11 cellular contexts compared by ENCODE assay signal in the genomic region with DNA sequence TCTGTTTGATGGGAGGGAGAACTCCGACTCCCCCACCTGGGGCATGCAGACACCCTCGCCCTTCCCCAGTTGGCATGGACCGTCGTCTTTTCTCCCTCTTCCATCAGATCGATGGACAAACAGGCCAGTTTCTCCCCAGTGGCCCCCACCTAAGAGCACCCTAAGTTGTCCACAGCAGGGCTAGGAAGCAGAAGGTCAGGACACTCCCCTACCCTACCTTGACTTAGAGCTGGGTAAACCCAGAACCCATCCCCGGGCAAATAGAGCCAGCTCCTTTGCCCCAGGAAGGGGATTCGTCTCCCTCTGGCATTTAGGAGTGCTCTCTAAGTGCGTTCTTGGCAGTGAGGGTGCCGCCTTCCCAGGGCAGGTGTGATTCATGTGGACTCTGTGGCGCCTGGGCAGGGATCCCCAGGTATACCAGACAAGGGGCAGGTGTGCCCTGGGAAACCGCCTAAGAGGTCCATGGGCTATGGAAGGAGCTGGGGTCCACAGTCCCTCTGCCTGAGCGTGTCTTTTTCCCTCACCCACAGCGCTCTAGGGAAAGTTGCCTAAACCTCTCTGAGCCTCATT. TPM values are rescaled to one million over a fixed set of nuclear protein-coding genes. Genes with fewer than 3 reads are reported as not detected.
DNase-seq lines count a peak whose midpoint lies in the region; ATAC-seq and TF ChIP-seq lines count a peak whose summit lies in the region.
"Had no signal": no experiment of that assay in that cellular context is flagged by ENCODE, and none has a peak within 500 bp of the region (broad histone marks: within the 10 kb centered on the region; RNA-seq: fewer than 3 reads in every experiment).

No MANE protein-coding gene starts in this region.

- H3K27ac ChIP-seq in coronary artery (no peak overlapping the region), smooth muscle cell (ENCODE audit: low read depth) (no peak overlapping the region)
- H3K27ac ChIP-seq: cardiac muscle cell had no signal

- H3K36me3 Mint-ChIP-seq in activated CD4-positive, alpha-beta T cell treated with anti-CD3 and anti-CD28 coated beads, Interleukin-2, amount 10 ng/mL, durations not matched to agents 7 days and 5 days (ENCODE audit: low read depth): peaks cover 50% of the 10 kb centered on the region

- POLR2A ChIA-PET in activated CD4-positive, alpha-beta T cell treated with anti-CD3 and anti-CD28 coated beads, Interleukin-2, amount 10 ng/mL, durations not matched to agents 7 days and 5 days (lab: Charles Lee): no interaction called here

- no peaks in the 10 kb centered on the region for H3K9me3 Mint-ChIP-seq in activated CD4-positive, alpha-beta T cell treated with anti-CD3 and anti-CD28 coated beads, Interleukin-2, amount 10 ng/mL, durations not matched to agents 7 days and 5 days

- no peaks in the 10 kb centered on the region for H3K27me3 Mint-ChIP-seq in activated CD4-positive, alpha-beta T cell treated with anti-CD3 and anti-CD28 coated beads, Interleukin-2, amount 10 ng/mL, durations not matched to agents 7 days and 5 days

- ATAC-seq in GM19328 (IDR thresholded peaks at IDR 0.05; ENCODE audit: unreplicated experiment): no peak

- no peak for TF ChIP-seq CTCF in coronary artery (IDR thresholded peaks at IDR 0.05)
- TF ChIP-seq CTCF in smooth muscle cell (IDR thresholded peaks at IDR 0.05; ENCODE audit: borderline replicate concordance, insufficient read depth, poor library complexity, severe bottlenecking): no peak

- H3K4me3 ChIP-seq in coronary artery (peak overlapping the region; percentile 44), smooth muscle cell (no peak overlapping the region)

- H3K4me2 ChIP-seq in smooth muscle cell: peak overlapping the region; percentile 78

- CTCF ChIA-PET in activated CD4-positive, alpha-beta T cell treated with anti-CD3 and anti-CD28 coated beads, Interleukin-2, amount 10 ng/mL, durations not matched to agents 7 days and 5 days (lab: Charles Lee): interaction anchor here (0.6 to 9.2 kb wide), 24 partner anchors 8 to 427 kb away, joined by 3 to 51 read pairs (median 4); no protein-coding TSS in a partner anchor

- peaks cover 24% of the 10 kb centered on the region for H3K4me1 ChIP-seq in smooth muscle cell (ENCODE audit: low read depth)

- no peaks in the 10 kb centered on the region for H3K9me3 ChIP-seq in smooth muscle cell (replicated peaks; ENCODE audit: low read depth)

- 79% methylated on average over 13 of the region's 13 CpGs for WGBS in smooth muscle cell (ENCODE audit: low lambda C conversion rate)

- no peak for DNase-seq in activated CD4-positive, alpha-beta T cell treated with anti-CD3 and anti-CD28 coated beads, Interleukin-2, amount 10 ng/mL, durations not matched to agents 7 days and 5 days
- DNase-seq in activated CD4-positive, alpha-beta T cell treated with anti-CD3 and anti-CD28 coated beads for 48 hours: no peak
- DNase-seq in NCI-H1105 (lab: John Stamatoyannopoulos, UW) (peak; percentile 85), coronary artery (ENCODE audit: low spot score) (no peak), smooth muscle cell (lab: John Stamatoyannopoulos, UW; ENCODE audit: unreplicated experiment) (no peak), A172 (ENCODE audit: low spot score) (no peak), occipital lobe (lab: John Stamatoyannopoulos, UW) (no peak)
- DNase-seq: NCI-H524 treated with DMSO at 0.1 percent for 48 hours had no signal

- no peak overlapping the region for H2AFZ ChIP-seq in smooth muscle cell (ENCODE audit: low read depth)

- peak overlapping the region; percentile 51 for H3K4me3 Mint-ChIP-seq in activated CD4-positive, alpha-beta T cell treated with anti-CD3 and anti-CD28 coated beads, Interleukin-2, amount 10 ng/mL, durations not matched to agents 7 days and 5 days

- no peaks in the 10 kb centered on the region for H3K36me3 ChIP-seq in smooth muscle cell (ENCODE audit: low read depth)
- H3K36me3 ChIP-seq: cardiac muscle cell had no signal

- no peak overlapping the region for H3K9ac ChIP-seq in smooth muscle cell (ENCODE audit: low read depth)

- H3F3A ChIP-seq in smooth muscle cell (ENCODE audit: low read depth): peaks cover 7% of the 10 kb centered on the region

- H3K79me2 ChIP-seq in smooth muscle cell (ENCODE audit: low read depth): no peaks in the 10 kb centered on the region

- peak overlapping the region; percentile 71 for H3K27ac Mint-ChIP-seq in activated CD4-positive, alpha-beta T cell treated with anti-CD3 and anti-CD28 coated beads, Interleukin-2, amount 10 ng/mL, durations not matched to agents 7 days and 5 days

- peaks cover 53% of the 10 kb centered on the region for H3K27me3 ChIP-seq in smooth muscle cell (ENCODE audit: low read depth)

- H3K4me1 Mint-ChIP-seq in activated CD4-positive, alpha-beta T cell treated with anti-CD3 and anti-CD28 coated beads, Interleukin-2, amount 10 ng/mL, durations not matched to agents 7 days and 5 days: peaks cover 66% of the 10 kb centered on the region

- H4K20me1 ChIP-seq in smooth muscle cell (ENCODE audit: low read depth): peaks cover 38% of the 10 kb centered on the region

RNA-seq across cellular contexts. Expression of gene RUNX3, which starts 2.7 kb away (rescaled TPM):
- 100 to 1,000 TPM; 108 to 125 TPM for total RNA-seq in activated CD4-positive, alpha-beta T cell treated with anti-CD3 and anti-CD28 coated beads, Interleukin-2, amount 10 ng/mL, durations not matched to agents 7 days and 5 days
- total RNA-seq in smooth muscle cell (2.3 and 4.5 TPM in 2 replicates), occipital lobe (0.16 TPM)
- polyA plus RNA-seq in smooth muscle cell: 6.5 and 8.2 TPM in 2 replicates
- not detected in 2 replicates for total RNA-seq in A172 (2014; rRNA removed; shearing (Covaris generic))
- total RNA-seq: cardiac muscle cell, MCF 10A had no signal
- polyA plus RNA-seq: cardiac muscle cell had no signal

Comparison
In these comparisons a context has a peak if more than half of its experiments do, and no peak if none do; other contexts are left out.
1. RNA of gene RUNX3, which starts 2.7 kb away (total RNA-seq): 108 to 125 TPM in activated CD4-positive, alpha-beta T cell treated with anti-CD3 and anti-CD28 coated beads, Interleukin-2, amount 10 ng/mL, durations not matched to agents 7 days and 5 days; 2.3 to 4.5 TPM in smooth muscle cell, 0.16 TPM in occipital lobe (single experiment) and not detected in A172; every median in the first group is over 10 times any median in the second.